ENCODE assay signal across 12 cellular contexts in genomic region chr19:13506550-13506878, GRCh38. TPM values are rescaled to one million over a fixed set of nuclear protein-coding genes. Genes with fewer than 3 reads are reported as not detected.
DNase-seq lines count a peak whose midpoint lies in the region; ATAC-seq, FAIRE-seq and TF ChIP-seq lines count a peak whose summit lies in the region.
"Had no signal": no experiment of that assay in that cellular context is flagged by ENCODE, and none has a peak within 500 bp of the region (broad histone marks: within the 10 kb centered on the region; RNA-seq: fewer than 3 reads in every experiment).

No MANE protein-coding gene starts in this region.

- H3K4me3 ChIP-seq in A673 (ENCODE audit: low read depth, low read length, poor library complexity, severe bottlenecking) (peak overlapping the region; percentile 23), GM23248 (peak overlapping the region; percentile 86), endodermal cell (ENCODE audit: low read length) (no peak overlapping the region), gastroesophageal sphincter (peak overlapping the region in 1 of 2 donors; percentile 47)

- no peaks in the 10 kb centered on the region for H3K4me1 ChIP-seq in A673 (ENCODE audit: insufficient read depth, low read length, poor library complexity, severe bottlenecking)
- H3K4me1 ChIP-seq in GM23248 (ENCODE audit: insufficient read depth), result no peaks in the 10 kb centered on the region
- H3K4me1 ChIP-seq in endodermal cell (ENCODE audit: control insufficient read depth, insufficient read depth, low read length), result no peaks in the 10 kb centered on the region
- peaks cover 0 to 12% (median 6%) of the 10 kb centered on the region in 3 donors for H3K4me1 ChIP-seq in gastroesophageal sphincter

- H3K9me3 ChIP-seq in A673 (ENCODE audit: low read depth, low read length, poor library complexity, severe bottlenecking) (no peaks in the 10 kb centered on the region), GM23248 (ENCODE audit: low read depth) (no peaks in the 10 kb centered on the region), endodermal cell (ENCODE audit: control insufficient read depth, low read length) (no peaks in the 10 kb centered on the region), gastroesophageal sphincter (peaks cover 0 to 7% (median 0%) of the 10 kb centered on the region in 3 donors)

- no peak for ATAC-seq in HG02884 (IDR thresholded peaks at IDR 0.05; ENCODE audit: unreplicated experiment)
- no peak for ATAC-seq in gastroesophageal sphincter

- FAIRE-seq in HTR-8/SVneo (lab: Jason Lieb, UNC), result no peak

- no peak for DNase-seq in A673 (ENCODE audit: low spot score)
- peak; percentile 73 for DNase-seq in GM23248
- no peak for DNase-seq in endodermal cell
- DNase-seq in neural crest cell (ENCODE audit: low read depth, low spot score), result no peak
- DNase-seq in HTR-8/SVneo (ENCODE audit: insufficient read length, low spot score), result no peak
- no peak for DNase-seq in SIG-M5 treated with dmso at 0.1 percent for 504 hours (lab: John Stamatoyannopoulos, UW; ENCODE audit: unreplicated experiment)
- DNase-seq: NCI-H226 had no signal

- in situ Hi-C loops in GM23248 (cut with MboI), result no loop called here

- H3K27me3 Mint-ChIP-seq in endodermal cell (ENCODE audit: insufficient read depth) (peaks cover 71% of the 10 kb centered on the region), neural crest cell (ENCODE audit: low read depth) (peaks cover 96% of the 10 kb centered on the region)

- H3K4me1 Mint-ChIP-seq in endodermal cell (peaks cover 4% of the 10 kb centered on the region), neural crest cell (peaks cover 4% of the 10 kb centered on the region)
- H3K4me1 Mint-ChIP-seq: CD14-positive monocyte had no signal

- peak overlapping the region; percentile 66 for H3K9ac ChIP-seq in GM23248
- H3K9ac ChIP-seq in endodermal cell (ENCODE audit: extremely low read depth, low read length, poor library complexity, severe bottlenecking), result no peak overlapping the region

- no peaks in the 10 kb centered on the region for H3K36me3 ChIP-seq in A673 (ENCODE audit: insufficient read depth, low read length, poor library complexity, severe bottlenecking)
- H3K36me3 ChIP-seq in GM23248 (ENCODE audit: low read depth), result no peaks in the 10 kb centered on the region
- H3K36me3 ChIP-seq in endodermal cell (ENCODE audit: control insufficient read depth, insufficient read depth, low read length), result no peaks in the 10 kb centered on the region
- H3K36me3 ChIP-seq in gastroesophageal sphincter, result no peaks in the 10 kb centered on the region

- H3F3A ChIP-seq in GM23248 (ENCODE audit: insufficient read depth), result no peaks in the 10 kb centered on the region

- TF ChIP-seq CTCF in A673 (conservative IDR thresholded peaks at IDR 0.05; ENCODE audit: low read depth, low read length) (no peak), endodermal cell (conservative IDR thresholded peaks at IDR 0.05) (no peak), neural crest cell (conservative IDR thresholded peaks at IDR 0.05) (no peak), gastroesophageal sphincter (IDR thresholded peaks at IDR 0.05) (no peak)

- intact Hi-C loops in A673 (cut with micrococcal nuclease; ENCODE audit: unreplicated experiment), result no loop called here

- peak overlapping the region; percentile 59 for H3K4me3 Mint-ChIP-seq in endodermal cell
- H3K4me3 Mint-ChIP-seq in neural crest cell, result peak overlapping the region; percentile 56
- H3K4me3 Mint-ChIP-seq: activated naive CD4-positive, alpha-beta T cell treated with anti-CD3 and anti-CD28 coated beads for 36 hours; dendritic cell treated with granulocyte-macrophage colony-stimulating factor and Interleukin-4, amounts not matched to agents 40 ng/mL and 50 ng/mL, for 4 days had no signal

- peaks cover 2% of the 10 kb centered on the region for H3K9me3 Mint-ChIP-seq in endodermal cell
- no peaks in the 10 kb centered on the region for H3K9me3 Mint-ChIP-seq in neural crest cell
- H3K9me3 Mint-ChIP-seq: activated naive CD4-positive, alpha-beta T cell treated with anti-CD3 and anti-CD28 coated beads for 36 hours had no signal

- H2AFZ ChIP-seq in GM23248, result peak overlapping the region; percentile 95; the same call in 1 of the 2 replicates

- no peak for TF ChIP-seq EP300 in gastroesophageal sphincter (IDR thresholded peaks at IDR 0.05)

- H3K9me2 ChIP-seq in GM23248 (ENCODE audit: insufficient read depth), result no peaks in the 10 kb centered on the region

- BruUV-seq in A673 (replicated peaks; lab: Mats Ljungman, UMichigan), result no TSS peak

- POLR2A ChIA-PET in A673 (lab: Charles Lee; ENCODE audit: low non-redundant PET), result no interaction called here

- H3K27ac ChIP-seq in A673 (ENCODE audit: low read depth, low read length, poor library complexity, severe bottlenecking), result no peak overlapping the region
- H3K27ac ChIP-seq in GM23248, result no peak overlapping the region
- no peak overlapping the region for H3K27ac ChIP-seq in endodermal cell (ENCODE audit: low read depth, low read length)
- no peak overlapping the region for H3K27ac ChIP-seq in gastroesophageal sphincter

- no peaks in the 10 kb centered on the region for H4K20me1 ChIP-seq in GM23248 (ENCODE audit: insufficient read depth)

- WGBS in GM23248 (ENCODE audit: low coverage in 1 of 2, low lambda C conversion rate in 2 of 2, missing lambda C conversion rate in 2 of 2), 2 experiments, result 1 to 3% methylated on average over 13 to 15 of the region's 15 CpGs
- WGBS in endodermal cell (ENCODE audit: insufficient coverage in 1 of 2, insufficient read length in 1 of 2), 2 experiments, result 4% methylated on average over 10 of the region's 15 CpGs; no CpG with 5 or more reads in 1 of the 2 experiments
- 0% methylated on average over 12 to 13 of the region's 15 CpGs for WGBS in gastroesophageal sphincter (ENCODE audit: low coverage in 1 of 2), 2 donors

- H3K27me3 ChIP-seq in A673 (replicated peaks; ENCODE audit: insufficient read depth, low read depth, low read length, poor library complexity) (peaks cover 69% of the 10 kb centered on the region), GM23248 (replicated peaks; ENCODE audit: insufficient read depth) (peaks cover 9% of the 10 kb centered on the region), endodermal cell (ENCODE audit: control insufficient read depth, insufficient read depth, low read length, poor library complexity, severe bottlenecking) (peaks cover 58% of the 10 kb centered on the region), gastroesophageal sphincter (peaks cover 95% of the 10 kb centered on the region)

- H3K27ac Mint-ChIP-seq in endodermal cell (no peak overlapping the region), neural crest cell (ENCODE audit: unreplicated experiment) (no peak overlapping the region)
- H3K27ac Mint-ChIP-seq: activated naive CD4-positive, alpha-beta T cell treated with anti-CD3 and anti-CD28 coated beads for 36 hours; CD14-positive monocyte; dendritic cell treated with granulocyte-macrophage colony-stimulating factor and Interleukin-4, amounts not matched to agents 40 ng/mL and 50 ng/mL, for 4 days had no signal

- peak overlapping the region; percentile 84 for H3K4me2 ChIP-seq in GM23248 (ENCODE audit: unreplicated experiment)

- TF ChIP-seq POLR2A in gastroesophageal sphincter (IDR thresholded peaks at IDR 0.05), result no peak

- H3K79me2 ChIP-seq in GM23248 (ENCODE audit: insufficient read depth), result no peaks in the 10 kb centered on the region

- H3K36me3 Mint-ChIP-seq in endodermal cell (ENCODE audit: low read depth) (no peaks in the 10 kb centered on the region), neural crest cell (ENCODE audit: low read depth) (no peaks in the 10 kb centered on the region)
- H3K36me3 Mint-ChIP-seq: CD14-positive monocyte had no signal

- CTCF ChIA-PET in A673 (lab: Charles Lee), result no interaction called here

RNA-seq across cellular contexts. Expression of gene CACNA1A, which starts 0.2 kb away (rescaled TPM):
- 2.9 and 3.2 TPM in 2 replicates for total RNA-seq in A673 (2021)
- 8.5 and 8.6 TPM in 2 replicates for total RNA-seq in GM23248 (2014; rRNA removed; shearing (Covaris generic))
- polyA plus RNA-seq in GM23248 (2016; fragmentation: Nextera tagmentation; extraction: Ambion mirVana), result 2.3 and 3.0 TPM in 2 replicates
- total RNA-seq in endodermal cell, result 10 to 100 TPM in 1 of 2 donors, 1 to 10 TPM in 1; 8.0 to 10.6 TPM
- 17.5 TPM for polyA plus RNA-seq in endodermal cell (2013, experiment 1 of 2)
- polyA plus RNA-seq in endodermal cell (2013, experiment 2 of 2), result 15.9 TPM
- 2.8 and 3.0 TPM in 2 replicates for total RNA-seq in neural crest cell
- 1 to 10 TPM in 1 of 4 donors, under 1 TPM in 2, not detected in 1; 0.54 to 1.3 (median 0.93) TPM for total RNA-seq in gastroesophageal sphincter
